In the genomic region with DNA sequence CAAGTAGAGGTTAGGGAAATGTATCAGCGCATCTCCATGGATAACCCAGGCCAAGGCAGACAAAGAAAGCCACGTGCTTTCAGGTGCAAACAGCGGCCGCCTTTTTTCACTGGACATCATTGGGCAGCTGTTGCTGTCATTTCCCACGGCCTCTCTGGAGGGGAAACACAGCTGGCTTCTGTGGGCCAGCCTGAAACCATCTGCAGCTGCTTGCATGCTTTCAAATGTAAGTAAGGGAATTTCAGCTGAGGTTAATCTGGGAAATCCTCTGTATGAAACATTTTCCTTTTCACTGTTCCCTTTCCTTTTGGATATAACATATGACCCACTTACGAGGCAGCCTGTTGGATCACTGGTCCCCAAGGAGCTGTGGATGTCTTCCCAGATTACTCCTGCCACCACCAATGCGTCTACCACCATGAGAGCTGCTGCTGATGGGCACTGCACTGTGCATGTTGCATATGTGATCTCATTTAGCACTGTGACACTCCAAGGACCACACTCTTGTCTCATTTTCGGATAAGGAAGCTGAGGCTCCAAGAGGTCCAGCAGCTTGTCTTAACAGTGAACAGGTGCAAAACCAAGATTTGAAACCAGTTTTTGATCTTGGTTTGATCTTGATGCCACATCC, we compare ENCODE assay signal across 10 cellular contexts.
DNase-seq lines count a peak whose midpoint lies in the region; ATAC-seq, FAIRE-seq and TF ChIP-seq lines count a peak whose summit lies in the region.
"Had no signal": no experiment of that assay in that cellular context is flagged by ENCODE, and none has a peak within 500 bp of the region (broad histone marks: within the 10 kb centered on the region; RNA-seq: fewer than 3 reads in every experiment).

No MANE protein-coding gene starts in this region.

- H3K27ac Mint-ChIP-seq in T-helper 2 cell treated with Interferon-gamma antibody and Interleukin-4, amounts not matched to agents 5 μg/mL and 100 μg/mL, for 36 hours: peak overlapping the region; percentile 65
- H3K27ac Mint-ChIP-seq in neural progenitor cell: no peak overlapping the region

- FAIRE-seq in D721Med (lab: Jason Lieb, UNC): no peak
- FAIRE-seq: endothelial cell of umbilical vein had no signal

- no peak overlapping the region for H2AFZ ChIP-seq in neural progenitor cell (replicated peaks)

- peaks cover 38% of the 10 kb centered on the region for H3K4me1 Mint-ChIP-seq in T-helper 2 cell treated with Interferon-gamma antibody and Interleukin-4, amounts not matched to agents 5 μg/mL and 100 μg/mL, for 36 hours (ENCODE audit: low read depth)
- peaks cover 58% of the 10 kb centered on the region for H3K4me1 Mint-ChIP-seq in neural progenitor cell

- H3K27me3 ChIP-seq in subcutaneous abdominal adipose tissue (ENCODE audit: control insufficient read depth in 5 of 5, insufficient read depth in 4 of 5, low read length in 5 of 5) (no peaks in the 10 kb centered on the region), neural progenitor cell (no peaks in the 10 kb centered on the region)

- DNase-seq in T-helper 2 cell treated with Interferon-gamma antibody and Interleukin-4, amounts not matched to agents 5 μg/mL and 100 μg/mL, for 36 hours (ENCODE audit: low spot score): no peak
- DNase-seq in T-helper 2 cell (no peak), NAMALWA (ENCODE audit: low spot score) (peak; percentile 51), NCI-H526 (lab: John Stamatoyannopoulos, UW) (no peak), neural progenitor cell (ENCODE audit: low spot score) (no peak), D721Med (ENCODE audit: insufficient read length, low spot score) (no peak)
- DNase-seq: ACHN had no signal

- H3K9me3 ChIP-seq in subcutaneous abdominal adipose tissue (ENCODE audit: control insufficient read depth in 5 of 5, low read length in 5 of 5) (no peaks in the 10 kb centered on the region), neural progenitor cell (ENCODE audit: low read depth) (no peaks in the 10 kb centered on the region)

- no peak overlapping the region for H3K4me2 ChIP-seq in neural progenitor cell

- H3K4me3 ChIP-seq in subcutaneous abdominal adipose tissue (ENCODE audit: low read depth in 1 of 5, low read length in 5 of 5): peak overlapping the region in 1 of 5 donors; percentile 7
- H3K4me3 ChIP-seq in neural progenitor cell: no peak overlapping the region

- no peaks in the 10 kb centered on the region for H3F3A ChIP-seq in neural progenitor cell (ENCODE audit: low read depth)

- H3K36me3 Mint-ChIP-seq in T-helper 2 cell treated with Interferon-gamma antibody and Interleukin-4, amounts not matched to agents 5 μg/mL and 100 μg/mL, for 36 hours (ENCODE audit: low read depth): peaks cover 23% of the 10 kb centered on the region
- peaks cover 7% of the 10 kb centered on the region for H3K36me3 Mint-ChIP-seq in neural progenitor cell

- peak; percentile 84 for ATAC-seq in HG02840 (IDR thresholded peaks at IDR 0.05; ENCODE audit: low FRiP score, unreplicated experiment)

- H3K9ac ChIP-seq in subcutaneous abdominal adipose tissue (ENCODE audit: low read length in 5 of 5): peak overlapping the region in 3 of 5 donors; percentile 1 to 54 (median 49)
- no peak overlapping the region for H3K9ac ChIP-seq in neural progenitor cell

- peaks cover 10 to 64% (median 49%) of the 10 kb centered on the region in 5 donors for H3K4me1 ChIP-seq in subcutaneous abdominal adipose tissue (ENCODE audit: control insufficient read depth in 5 of 5, insufficient read depth in 5 of 5, low read length in 5 of 5)
- peaks cover 44% of the 10 kb centered on the region for H3K4me1 ChIP-seq in neural progenitor cell

- H3K79me2 ChIP-seq in neural progenitor cell (ENCODE audit: low read depth): peaks cover 11% of the 10 kb centered on the region

- H3K27ac ChIP-seq in subcutaneous abdominal adipose tissue (ENCODE audit: low read depth, low read length) (peak overlapping the region; percentile 40), neural progenitor cell (no peak overlapping the region)

- no peak for TF ChIP-seq CTCF in neural progenitor cell (IDR thresholded peaks at IDR 0.05)
- no peak for TF ChIP-seq CTCF in D721Med (IDR thresholded peaks at IDR 0.05; ENCODE audit: insufficient read depth, missing control alignments)

- H3K9me3 Mint-ChIP-seq in T-helper 2 cell treated with Interferon-gamma antibody and Interleukin-4, amounts not matched to agents 5 μg/mL and 100 μg/mL, for 36 hours: no peaks in the 10 kb centered on the region
- no peaks in the 10 kb centered on the region for H3K9me3 Mint-ChIP-seq in neural progenitor cell

- H3K36me3 ChIP-seq in subcutaneous abdominal adipose tissue (ENCODE audit: control insufficient read depth in 5 of 5, insufficient read depth in 5 of 5, low read length in 5 of 5) (peaks cover 0 to 17% (median 5%) of the 10 kb centered on the region in 5 donors), neural progenitor cell (no peaks in the 10 kb centered on the region)

- H3K4me3 Mint-ChIP-seq in T-helper 2 cell treated with Interferon-gamma antibody and Interleukin-4, amounts not matched to agents 5 μg/mL and 100 μg/mL, for 36 hours: no peak overlapping the region
- H3K4me3 Mint-ChIP-seq in neural progenitor cell: no peak overlapping the region

- peaks cover 46% of the 10 kb centered on the region for H4K20me1 ChIP-seq in neural progenitor cell (ENCODE audit: low read depth)

- H3K27me3 Mint-ChIP-seq in T-helper 2 cell treated with Interferon-gamma antibody and Interleukin-4, amounts not matched to agents 5 μg/mL and 100 μg/mL, for 36 hours (ENCODE audit: low read depth): no peaks in the 10 kb centered on the region
- H3K27me3 Mint-ChIP-seq in neural progenitor cell (ENCODE audit: insufficient read depth, low read depth): peaks cover 4% of the 10 kb centered on the region
